16 cellular contexts compared by ENCODE assay signal in the genomic region with DNA sequence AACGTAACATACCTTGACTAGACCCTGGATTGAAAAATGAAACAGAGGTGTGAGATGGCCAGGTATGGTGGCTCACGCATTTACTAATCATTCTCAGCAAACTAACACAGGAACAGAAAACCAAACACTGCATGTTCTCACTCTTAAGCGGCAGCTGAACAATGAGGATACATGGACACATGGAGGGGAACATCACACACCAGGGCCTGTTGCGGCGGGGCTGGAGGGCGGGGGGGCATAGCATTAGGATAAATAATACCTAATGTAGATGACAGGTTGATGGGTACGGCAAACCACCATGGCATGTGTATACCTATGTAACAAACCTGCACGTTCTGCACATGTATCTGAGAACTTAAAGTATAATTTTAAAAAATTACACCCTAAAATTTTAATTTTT. TPM values are rescaled to one million over a fixed set of nuclear protein-coding genes. Genes with fewer than 3 reads are reported as not detected.
A peak's percentile ranks its signal among the peaks of the same experiment; 100 is the strongest.
DNase-seq lines count a peak whose midpoint lies in the region; ATAC-seq, FAIRE-seq and TF ChIP-seq lines count a peak whose summit lies in the region.
"Had no signal": no experiment of that assay in that cellular context is flagged by ENCODE, and none has a peak within 500 bp of the region (broad histone marks: within the 10 kb centered on the region; RNA-seq: fewer than 3 reads in every experiment).

No MANE protein-coding gene starts in this region.

- DNase-seq in natural killer cell (no peak), prostate gland (ENCODE audit: low spot score) (no peak), GM19239 (ENCODE audit: insufficient read length, low spot score) (no peak)
- DNase-seq in natural killer cell treated with Interleukin-12 subunit alpha and Interleukin-12 subunit beta and Interleukin-15 and Interleukin-18, amount 100 ng/mL, for 72 hours (ENCODE audit: low spot score) = no peak
- DNase-seq in naive thymus-derived CD8-positive, alpha-beta T cell = no peak
- DNase-seq: EL, NCI-H1417 treated with DMSO at 0.1 percent for 48 hours, NCI-H1930, NCI-H2171, NCI-H446, NCI-H69, SHP77 treated with DMSO at 0.1 percent for 48 hours had no signal

- H3K4me1 Mint-ChIP-seq in natural killer cell = peaks cover 67 to 82% of the 10 kb centered on the region in 2 donors
- H3K4me1 Mint-ChIP-seq in natural killer cell treated with Interleukin-12 subunit alpha and Interleukin-12 subunit beta and Interleukin-15 and Interleukin-18, amount 100 ng/mL, for 72 hours (ENCODE audit: low read depth in 2 of 2) = peaks cover 41 to 53% of the 10 kb centered on the region in 2 donors
- H3K4me1 Mint-ChIP-seq in naive thymus-derived CD8-positive, alpha-beta T cell = peaks cover 29 to 91% (median 81%) of the 10 kb centered on the region in 4 donors

- H3K27me3 Mint-ChIP-seq in natural killer cell (ENCODE audit: low read depth in 2 of 2) = no peaks in the 10 kb centered on the region
- no peaks in the 10 kb centered on the region for H3K27me3 Mint-ChIP-seq in natural killer cell treated with Interleukin-12 subunit alpha and Interleukin-12 subunit beta and Interleukin-15 and Interleukin-18, amount 100 ng/mL, for 72 hours
- H3K27me3 Mint-ChIP-seq in naive thymus-derived CD8-positive, alpha-beta T cell = no peaks in the 10 kb centered on the region

- H3K36me3 ChIP-seq in prostate gland = no peaks in the 10 kb centered on the region

- no peak for ATAC-seq in natural killer cell
- ATAC-seq in natural killer cell treated with Interleukin-12 subunit alpha and Interleukin-12 subunit beta and Interleukin-15 and Interleukin-18, amount 100 ng/mL, for 72 hours = no peak
- peak in 1 of 2 donors; percentile 20 for ATAC-seq in naive thymus-derived CD8-positive, alpha-beta T cell
- no peak for ATAC-seq in HG02981 (IDR thresholded peaks at IDR 0.05; ENCODE audit: unreplicated experiment)

- WGBS in prostate gland = 83% methylated on average over 8 of the region's 8 CpGs

- TF ChIP-seq POLR2A in prostate gland (IDR thresholded peaks at IDR 0.05) = no peak

- POLR2A ChIA-PET in naive thymus-derived CD8-positive, alpha-beta T cell (lab: Charles Lee) = no interaction called here

- intact Hi-C loops in natural killer cell (cut with micrococcal nuclease) = no loop called here
- intact Hi-C loops in prostate gland (cut with DNase I) = no loop called here

- TF ChIP-seq CTCF in natural killer cell (IDR thresholded peaks at IDR 0.05) = no peak
- TF ChIP-seq CTCF in prostate gland (IDR thresholded peaks at IDR 0.05) = no peak

- H3K4me3 Mint-ChIP-seq in natural killer cell = no peak overlapping the region
- no peak overlapping the region for H3K4me3 Mint-ChIP-seq in natural killer cell treated with Interleukin-12 subunit alpha and Interleukin-12 subunit beta and Interleukin-15 and Interleukin-18, amount 100 ng/mL, for 72 hours
- peak overlapping the region in 6 of 10 donors; percentile 16 to 54 (median 39) for H3K4me3 Mint-ChIP-seq in naive thymus-derived CD8-positive, alpha-beta T cell

- peak overlapping the region; percentile 36 to 72 for H3K27ac Mint-ChIP-seq in natural killer cell
- H3K27ac Mint-ChIP-seq in natural killer cell treated with Interleukin-12 subunit alpha and Interleukin-12 subunit beta and Interleukin-15 and Interleukin-18, amount 100 ng/mL, for 72 hours = no peak overlapping the region
- H3K27ac Mint-ChIP-seq in naive thymus-derived CD8-positive, alpha-beta T cell = peak overlapping the region in 5 of 10 donors; percentile 4 to 61 (median 53)

- no peaks in the 10 kb centered on the region for H3K27me3 ChIP-seq in prostate gland (replicated peaks; ENCODE audit: insufficient read depth)

- H3K4me1 ChIP-seq in prostate gland (replicated peaks) = no peaks in the 10 kb centered on the region

- no peaks in the 10 kb centered on the region for H3K9me3 ChIP-seq in prostate gland

- no peak overlapping the region for H3K4me3 ChIP-seq in prostate gland
- H3K4me3 ChIP-seq: HAP-1 had no signal

- H3K9me3 Mint-ChIP-seq in natural killer cell = no peaks in the 10 kb centered on the region
- no peaks in the 10 kb centered on the region for H3K9me3 Mint-ChIP-seq in natural killer cell treated with Interleukin-12 subunit alpha and Interleukin-12 subunit beta and Interleukin-15 and Interleukin-18, amount 100 ng/mL, for 72 hours
- peaks cover 0 to 2% (median 0%) of the 10 kb centered on the region in 9 donors for H3K9me3 Mint-ChIP-seq in naive thymus-derived CD8-positive, alpha-beta T cell

- H3K36me3 Mint-ChIP-seq in natural killer cell = no peaks in the 10 kb centered on the region
- H3K36me3 Mint-ChIP-seq in natural killer cell treated with Interleukin-12 subunit alpha and Interleukin-12 subunit beta and Interleukin-15 and Interleukin-18, amount 100 ng/mL, for 72 hours = no peaks in the 10 kb centered on the region
- H3K36me3 Mint-ChIP-seq in naive thymus-derived CD8-positive, alpha-beta T cell = peaks cover 6 to 40% (median 16%) of the 10 kb centered on the region in 3 donors

- no peak for FAIRE-seq in GM19239 (lab: Jason Lieb, UNC)

- H3K27ac ChIP-seq in angular gyrus (ENCODE audit: low read depth, low read length) = peak overlapping the region; percentile 93
- no peak overlapping the region for H3K27ac ChIP-seq in prostate gland
- H3K27ac ChIP-seq: C4-2B had no signal

RNA-seq across cellular contexts. Expression of a gene that starts 15.9 kb away (rescaled TPM):
- total RNA-seq in natural killer cell (10 to 100 TPM; 30.1 to 61.0 (median 42.1) TPM), prostate gland (10 to 100 TPM; 15.5 to 43.0 TPM)
- 10 to 100 TPM; 31.7 to 39.2 TPM for total RNA-seq in natural killer cell treated with Interleukin-12 subunit alpha and Interleukin-12 subunit beta and Interleukin-15 and Interleukin-18, amount 100 ng/mL, for 72 hours
- total RNA-seq in naive thymus-derived CD8-positive, alpha-beta T cell = 100 to 1,000 TPM; 121 to 131 TPM
- polyA plus RNA-seq in naive thymus-derived CD8-positive, alpha-beta T cell = 10 to 100 TPM; 30.7 to 39.9 (median 34.8) TPM

Comparison
In these comparisons a context has a peak if more than half of its experiments do, and no peak if none do; other contexts are left out.
1. H3K27ac Mint-ChIP-seq: peak in natural killer cell (2 of 2); none in natural killer cell treated with Interleukin-12 subunit alpha and Interleukin-12 subunit beta and Interleukin-15 and Interleukin-18, amount 100 ng/mL, for 72 hours (0 of 2).
2. H3K4me3 Mint-ChIP-seq: peak in naive thymus-derived CD8-positive, alpha-beta T cell (6 of 10); none in natural killer cell (single experiment) and natural killer cell treated with Interleukin-12 subunit alpha and Interleukin-12 subunit beta and Interleukin-15 and Interleukin-18, amount 100 ng/mL, for 72 hours (single experiment).